31 cellular contexts compared by ENCODE assay signal in genomic region chr11:92605667-92606066, GRCh38.
"Had no signal": no experiment of that assay in that cellular context is flagged by ENCODE, and none has a peak within 500 bp of the region (broad histone marks: within the 10 kb centered on the region; RNA-seq: fewer than 3 reads in every experiment).

No MANE protein-coding gene starts in this region.

- H3K27ac Mint-ChIP-seq: naive thymus-derived CD8-positive, alpha-beta T cell; natural killer cell treated with Interleukin-12 subunit alpha and Interleukin-12 subunit beta and Interleukin-15 and Interleukin-18, amount 100 ng/mL, for 72 hours; nephron progenitor cell; neural progenitor cell; progenitor cell of endocrine pancreas; stimulated activated memory B cell treated with anti-CD40 and anti-IgM and Interleukin-4, amounts not matched to agents 10 μg/mL and 1 μg/mL and 100 μg/mL, for 72 hours; stimulated activated naive CD8-positive, alpha-beta T cell treated with anti-CD3 and anti-CD28 coated beads, Interleukin-15, amount 100 ng/mL, for 72 hours; type B pancreatic cell had no signal

- H2AFZ ChIP-seq: neural progenitor cell, parathyroid adenoma had no signal

- H3K4me3 ChIP-seq: neural progenitor cell, ovary, psoas muscle, skin epidermis, smooth muscle cell, spleen, suprapubic skin, testis, tibial artery, transverse colon, upper lobe of right lung, uterus had no signal

- ATAC-seq: naive thymus-derived CD8-positive, alpha-beta T cell; natural killer cell treated with Interleukin-12 subunit alpha and Interleukin-12 subunit beta and Interleukin-15 and Interleukin-18, amount 100 ng/mL, for 72 hours; psoas muscle; right cardiac atrium; sciatic nerve; stimulated activated memory B cell treated with anti-CD40 and anti-IgM and Interleukin-4, amounts not matched to agents 10 μg/mL and 1 μg/mL and 100 μg/mL, for 72 hours; stimulated activated naive CD8-positive, alpha-beta T cell treated with anti-CD3 and anti-CD28 coated beads, Interleukin-15, amount 100 ng/mL, for 72 hours; stimulated activated naive CD8-positive, alpha-beta T cell treated with anti-CD3 and anti-CD28 coated beads, Interleukin-15, Interleukin-2, amounts not matched to agents 100 U/mL and 50 U/mL, for 24 hours; upper lobe of right lung had no signal

- H3K27me3 ChIP-seq: neural progenitor cell, ovary, spleen, suprapubic skin, testis, tibial artery, transverse colon, upper lobe of right lung, uterus had no signal

- H3K4me1 ChIP-seq: neural progenitor cell, parathyroid adenoma, psoas muscle, spleen, suprapubic skin, testis, tibial artery, transverse colon, upper lobe of right lung, uterus had no signal

- H3K9me3 ChIP-seq: ovary, psoas muscle, spleen, suprapubic skin, testis, tibial artery, transverse colon, upper lobe of right lung, uterus had no signal

- H3K79me2 ChIP-seq: parathyroid adenoma had no signal

- H3K9ac ChIP-seq: neural progenitor cell, parathyroid adenoma had no signal

- H3K4me1 Mint-ChIP-seq: naive thymus-derived CD8-positive, alpha-beta T cell; stimulated activated memory B cell treated with anti-CD40 and anti-IgM and Interleukin-4, amounts not matched to agents 10 μg/mL and 1 μg/mL and 100 μg/mL, for 72 hours; stimulated activated naive CD8-positive, alpha-beta T cell treated with anti-CD3 and anti-CD28 coated beads, Interleukin-15, amount 100 ng/mL, for 72 hours had no signal

- H3K36me3 ChIP-seq: neural progenitor cell, ovary, spleen, suprapubic skin, tibial artery, transverse colon, upper lobe of right lung, uterus had no signal

- H3K27me3 Mint-ChIP-seq: naive thymus-derived CD8-positive, alpha-beta T cell; natural killer cell treated with Interleukin-12 subunit alpha and Interleukin-12 subunit beta and Interleukin-15 and Interleukin-18, amount 100 ng/mL, for 72 hours; progenitor cell of endocrine pancreas; stimulated activated memory B cell treated with anti-CD40 and anti-IgM and Interleukin-4, amounts not matched to agents 10 μg/mL and 1 μg/mL and 100 μg/mL, for 72 hours; stimulated activated naive CD8-positive, alpha-beta T cell treated with anti-CD3 and anti-CD28 coated beads, Interleukin-15, amount 100 ng/mL, for 72 hours; type B pancreatic cell had no signal

- H3K9me3 Mint-ChIP-seq: naive thymus-derived CD8-positive, alpha-beta T cell; nephron progenitor cell; neural progenitor cell; stimulated activated naive CD8-positive, alpha-beta T cell treated with anti-CD3 and anti-CD28 coated beads, Interleukin-15, amount 100 ng/mL, for 72 hours; type B pancreatic cell had no signal

- H3K4me3 Mint-ChIP-seq: naive thymus-derived CD8-positive, alpha-beta T cell; natural killer cell treated with Interleukin-12 subunit alpha and Interleukin-12 subunit beta and Interleukin-15 and Interleukin-18, amount 100 ng/mL, for 72 hours; nephron progenitor cell; neural progenitor cell; stimulated activated memory B cell treated with anti-CD40 and anti-IgM and Interleukin-4, amounts not matched to agents 10 μg/mL and 1 μg/mL and 100 μg/mL, for 72 hours; stimulated activated naive CD8-positive, alpha-beta T cell treated with anti-CD3 and anti-CD28 coated beads, Interleukin-15, amount 100 ng/mL, for 72 hours; type B pancreatic cell had no signal

- H3K4me2 ChIP-seq: neural progenitor cell, smooth muscle cell had no signal

- DNase-seq: naive thymus-derived CD8-positive, alpha-beta T cell; nephron progenitor cell; occipital lobe; ovary; posterior cingulate gyrus; psoas muscle; right cardiac atrium; spleen; stimulated activated CD4-positive, alpha-beta T cell treated with anti-CD3 and anti-CD28 coated beads, Interleukin-12 subunit alpha, Interleukin-12 subunit beta, amount 100 ng/mL, for 4 hours; stimulated activated CD4-positive, alpha-beta T cell treated with anti-CD3 and anti-CD28 coated beads, Interleukin-1b, Interleukin-23, amount 100 ng/mL, for 48 hours; stimulated activated CD4-positive, alpha-beta T cell treated with anti-CD3 and anti-CD28 coated beads, Interleukin-4, amount 100 ng/mL, for 1 hour; stimulated activated CD4-positive, alpha-beta T cell treated with anti-CD3 and anti-CD28 coated beads, Interleukin-4, amount 100 ng/mL, for 4 hours; stimulated activated CD8-positive, alpha-beta memory T cell treated with anti-CD3 and anti-CD28 coated beads, Interleukin-4, amount 100 ng/mL, for 48 hours; stimulated activated naive CD4-positive, alpha-beta T cell; stimulated activated naive CD8-positive, alpha-beta T cell treated with anti-CD3 and anti-CD28 coated beads, Interleukin-15, amount 100 ng/mL, for 72 hours; stimulated activated naive CD8-positive, alpha-beta T cell treated with anti-CD3 and anti-CD28 coated beads, Interleukin-15, Interleukin-2, amounts not matched to agents 100 U/mL and 50 U/mL, for 24 hours; testis; tibial artery; transverse colon; upper lobe of right lung; uterus had no signal

- H3K27ac ChIP-seq: neural progenitor cell, ovary, parathyroid adenoma, psoas muscle, skin epidermis, spleen, suprapubic skin, testis, tibial artery, transverse colon, upper lobe of right lung, uterus had no signal

- H3K36me3 Mint-ChIP-seq: naive thymus-derived CD8-positive, alpha-beta T cell; neural progenitor cell; stimulated activated memory B cell treated with anti-CD40 and anti-IgM and Interleukin-4, amounts not matched to agents 10 μg/mL and 1 μg/mL and 100 μg/mL, for 72 hours had no signal
